1 cellular context compared by ENCODE assay signal in the genomic region with DNA sequence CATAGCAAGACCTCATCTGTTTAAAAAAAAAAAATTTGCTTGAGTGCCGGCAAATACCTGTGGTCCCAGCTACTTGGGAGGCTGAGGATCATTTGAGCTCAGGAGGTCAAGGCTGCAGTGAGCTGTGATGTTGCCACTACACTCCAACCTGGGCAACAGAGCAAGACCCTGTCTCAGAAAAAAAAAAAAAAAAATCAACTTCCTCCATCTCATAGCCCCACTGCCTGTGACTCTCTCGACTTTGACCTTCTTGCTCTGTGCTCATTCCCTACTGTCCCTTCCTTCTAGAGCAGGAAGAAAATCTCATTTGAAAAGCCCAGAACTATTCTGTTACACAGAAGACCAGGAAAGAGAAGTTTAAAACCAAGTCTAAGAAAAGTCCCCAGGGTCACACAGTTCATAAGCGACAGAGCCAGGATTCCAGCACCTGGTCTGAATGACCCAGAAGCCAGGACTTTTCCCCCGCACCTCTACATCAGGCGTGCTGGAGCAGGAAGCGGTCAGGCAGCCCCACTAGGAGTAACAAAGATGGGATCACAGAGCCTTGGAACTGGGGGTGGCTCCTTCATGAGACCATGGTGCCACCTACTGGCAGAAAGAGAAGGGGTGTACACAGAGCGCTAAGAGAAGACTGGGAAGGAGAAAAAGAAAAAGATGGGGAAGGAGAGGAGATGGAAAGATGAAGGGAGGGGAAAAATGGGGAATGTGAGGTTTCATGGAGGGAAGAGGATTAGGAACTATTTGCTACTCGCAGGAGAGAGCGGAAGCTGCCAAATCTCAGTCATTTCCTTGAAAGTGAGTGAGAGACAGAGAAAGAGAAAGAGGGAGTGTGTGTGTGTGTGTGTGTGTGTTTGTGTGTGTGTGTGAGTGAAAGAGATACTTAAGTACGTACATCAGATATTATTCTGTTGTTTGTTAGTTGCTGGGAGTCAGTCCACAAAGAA.
TF ChIP-seq lines count a peak whose summit lies in the region.

No MANE protein-coding gene starts in this region.

TF ChIP-seq in HepG2, 621 proteins besides CTCF, POLR2A, EP300 and RAD21 (continues in another document):
- TF ChIP-seq MATR3 (CRISPR knock-in tag; IDR thresholded peaks at IDR 0.05), result no peak
- peak; percentile 37; the same call in 1 of the 2 replicates for TF ChIP-seq ELF1 (CRISPR knock-in tag; IDR thresholded peaks at IDR 0.05)
- TF ChIP-seq ZNF761 (CRISPR knock-in tag; conservative IDR thresholded peaks at IDR 0.05), result 0 out of 2 replicates have a peak, but pooled peaks have one; percentile 49
- peak; percentile 22; the same call in 1 of the 2 replicates for TF ChIP-seq MAZ (IDR thresholded peaks at IDR 0.05; ENCODE audit: borderline replicate concordance, low read depth, low read length)
- peak; percentile 35; the same call in 1 of the 2 replicates for TF ChIP-seq MAZ (CRISPR knock-in tag; IDR thresholded peaks at IDR 0.05; ENCODE audit: low read depth)
- no peak for TF ChIP-seq NONO (IDR thresholded peaks at IDR 0.05)
- TF ChIP-seq NONO (CRISPR knock-in tag; conservative IDR thresholded peaks at IDR 0.05), result 0 out of 2 replicates have a peak, but pooled peaks have one; percentile 28
- TF ChIP-seq HDAC1 (CRISPR knock-in tag; IDR thresholded peaks at IDR 0.05), result 0 out of 2 replicates have a peak, but pooled peaks have one; percentile 19
- TF ChIP-seq TMF1 (CRISPR knock-in tag; IDR thresholded peaks at IDR 0.05; ENCODE audit: low read depth), result no peak
- peak; percentile 71; the same call in 1 of the 2 replicates for TF ChIP-seq ZNF543 (CRISPR knock-in tag; IDR thresholded peaks at IDR 0.05)
- 0 out of 2 replicates have a peak, but pooled peaks have one; percentile 55 for TF ChIP-seq ZNF556 (CRISPR knock-in tag; IDR thresholded peaks at IDR 0.05; ENCODE audit: borderline replicate concordance)
- no peak for TF ChIP-seq NR2F6 (IDR thresholded peaks at IDR 0.05)
- 0 out of 2 replicates have a peak, but pooled peaks have one; percentile 15 for TF ChIP-seq NR2F6 (CRISPR knock-in tag; IDR thresholded peaks at IDR 0.05)
- TF ChIP-seq HINFP (CRISPR knock-in tag; IDR thresholded peaks at IDR 0.05; ENCODE audit: low read depth), result 0 out of 2 replicates have a peak, but pooled peaks have one; percentile 6
- no peak for TF ChIP-seq REXO4 (CRISPR knock-in tag; IDR thresholded peaks at IDR 0.05; ENCODE audit: borderline replicate concordance)
- TF ChIP-seq ZFX (CRISPR knock-in tag; IDR thresholded peaks at IDR 0.05; ENCODE audit: low read depth), result peak; percentile 28; the same call in 1 of the 2 replicates
- 0 out of 2 replicates have a peak, but pooled peaks have one; percentile 43 for TF ChIP-seq ZNF343 (CRISPR knock-in tag; IDR thresholded peaks at IDR 0.05)
- peak; percentile 31 to 32; a peak in 2 of 4 replicates for TF ChIP-seq HMGXB4 (CRISPR knock-in tag; IDR thresholded peaks at IDR 0.05; ENCODE audit: borderline replicate concordance in 1 of 2, low read depth in 1 of 2)
- TF ChIP-seq PHF21A (CRISPR knock-in tag; IDR thresholded peaks at IDR 0.05), result no peak
- peak; percentile 93 for TF ChIP-seq PCBP2 (optimal IDR thresholded peaks at IDR 0.05; ENCODE audit: low read depth, low read length, poor library complexity, severe bottlenecking)
- TF ChIP-seq CREB1 (IDR thresholded peaks at IDR 0.05), result no peak
- peak; percentile 48 for TF ChIP-seq CREB1 (CRISPR knock-in tag; IDR thresholded peaks at IDR 0.05)
- peak; percentile 77; the same call in 1 of the 2 replicates for TF ChIP-seq ZNF205 (CRISPR knock-in tag; IDR thresholded peaks at IDR 0.05)
- no peak for TF ChIP-seq HIVEP1 (CRISPR knock-in tag; IDR thresholded peaks at IDR 0.05)
- TF ChIP-seq ZSCAN29 (CRISPR knock-in tag; conservative IDR thresholded peaks at IDR 0.05), result peak; percentile 58; the same call in 1 of the 2 replicates
- TF ChIP-seq RARG (CRISPR knock-in tag; IDR thresholded peaks at IDR 0.05; ENCODE audit: low read depth), result no peak
- peak; percentile 50 for TF ChIP-seq CCAR2 (optimal IDR thresholded peaks at IDR 0.05; ENCODE audit: low read depth, low read length)
- TF ChIP-seq STAG1 (CRISPR knock-in tag; IDR thresholded peaks at IDR 0.05), result peak; percentile 95
- TF ChIP-seq PAX8 (CRISPR knock-in tag; IDR thresholded peaks at IDR 0.05; ENCODE audit: borderline replicate concordance), result 0 out of 2 replicates have a peak, but pooled peaks have one; percentile 48
- peak; percentile 85 for TF ChIP-seq ZNF121 (CRISPR knock-in tag; IDR thresholded peaks at IDR 0.05)
- TF ChIP-seq ZNF12 (CRISPR knock-in tag; IDR thresholded peaks at IDR 0.05), result 0 out of 2 replicates have a peak, but pooled peaks have one; percentile 3
- TF ChIP-seq ZNF34 (CRISPR knock-in tag; IDR thresholded peaks at IDR 0.05; ENCODE audit: borderline replicate concordance), result 0 out of 2 replicates have a peak, but pooled peaks have one; percentile 64
- TF ChIP-seq ELF3 (CRISPR knock-in tag; IDR thresholded peaks at IDR 0.05), result peak; percentile 40; the same call in 1 of the 2 replicates
- TF ChIP-seq ARNT (IDR thresholded peaks at IDR 0.05), result 0 out of 2 replicates have a peak, but pooled peaks have one; percentile 11
- TF ChIP-seq ZKSCAN1 (IDR thresholded peaks at IDR 0.05; ENCODE audit: low read length), result peak; percentile 47; the same call in 1 of the 2 replicates
- no peak for TF ChIP-seq ZBTB21 (CRISPR knock-in tag; IDR thresholded peaks at IDR 0.05)
- 0 out of 2 replicates have a peak, but pooled peaks have one; percentile 38 for TF ChIP-seq JUNB (CRISPR knock-in tag; IDR thresholded peaks at IDR 0.05; ENCODE audit: borderline replicate concordance)
- TF ChIP-seq JUN (CRISPR knock-in tag; IDR thresholded peaks at IDR 0.05), result peak; percentile 38; the same call in 1 of the 2 replicates
- TF ChIP-seq ZNF251 (CRISPR knock-in tag; IDR thresholded peaks at IDR 0.05), result no peak
- no peak for TF ChIP-seq FOXA1 (IDR thresholded peaks at IDR 0.05)
- peak; percentile 86 for TF ChIP-seq FOXA1 (CRISPR knock-in tag; IDR thresholded peaks at IDR 0.05)
- peak; percentile 29 for TF ChIP-seq TEAD3 (CRISPR knock-in tag; optimal IDR thresholded peaks at IDR 0.05; ENCODE audit: borderline replicate concordance)
- TF ChIP-seq HNRNPK (IDR thresholded peaks at IDR 0.05; ENCODE audit: low read depth, low read length, poor library complexity, severe bottlenecking), result peak; percentile 43
- TF ChIP-seq ZBTB7B (CRISPR knock-in tag; IDR thresholded peaks at IDR 0.05), result no peak
- TF ChIP-seq, protein P1, sequence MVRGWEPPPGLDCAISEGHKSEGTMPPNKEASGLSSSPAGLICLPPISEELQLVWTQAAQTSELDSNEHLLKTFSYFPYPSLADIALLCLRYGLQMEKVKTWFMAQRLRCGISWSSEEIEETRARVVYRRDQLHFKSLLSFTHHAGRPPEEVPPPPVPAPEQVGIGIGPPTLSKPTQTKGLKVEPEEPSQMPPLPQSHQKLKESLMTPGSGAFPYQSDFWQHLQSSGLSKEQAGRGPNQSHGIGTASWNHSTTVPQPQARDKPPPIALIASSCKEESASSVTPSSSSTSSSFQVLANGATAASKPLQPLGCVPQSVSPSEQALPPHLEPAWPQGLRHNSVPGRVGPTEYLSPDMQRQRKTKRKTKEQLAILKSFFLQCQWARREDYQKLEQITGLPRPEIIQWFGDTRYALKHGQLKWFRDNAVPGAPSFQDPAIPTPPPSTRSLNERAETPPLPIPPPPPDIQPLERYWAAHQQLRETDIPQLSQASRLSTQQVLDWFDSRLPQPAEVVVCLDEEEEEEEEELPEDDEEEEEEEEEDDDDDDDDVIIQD (CRISPR knock-in tag; IDR thresholded peaks at IDR 0.05; ENCODE audit: low read depth), result peak; percentile 21; the same call in 1 of the 2 replicates
- TF ChIP-seq, protein P2, sequence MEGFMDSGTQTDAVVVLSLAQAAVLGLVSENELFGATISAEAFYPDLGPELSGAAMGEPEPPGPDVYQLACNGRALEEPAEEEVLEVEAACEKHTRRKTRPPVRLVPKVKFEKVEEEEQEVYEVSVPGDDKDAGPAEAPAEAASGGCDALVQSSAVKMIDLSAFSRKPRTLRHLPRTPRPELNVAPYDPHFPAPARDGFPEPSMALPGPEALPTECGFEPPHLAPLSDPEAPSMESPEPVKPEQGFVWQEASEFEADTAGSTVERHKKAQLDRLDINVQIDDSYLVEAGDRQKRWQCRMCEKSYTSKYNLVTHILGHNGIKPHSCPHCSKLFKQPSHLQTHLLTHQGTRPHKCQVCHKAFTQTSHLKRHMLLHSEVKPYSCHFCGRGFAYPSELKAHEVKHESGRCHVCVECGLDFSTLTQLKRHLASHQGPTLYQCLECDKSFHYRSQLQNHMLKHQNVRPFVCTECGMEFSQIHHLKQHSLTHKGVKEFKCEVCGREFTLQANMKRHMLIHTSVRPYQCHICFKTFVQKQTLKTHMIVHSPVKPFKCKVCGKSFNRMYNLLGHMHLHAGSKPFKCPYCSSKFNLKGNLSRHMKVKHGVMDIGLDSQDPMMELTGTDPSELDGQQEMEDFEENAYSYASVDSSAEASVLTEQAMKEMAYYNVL (CRISPR knock-in tag; IDR thresholded peaks at IDR 0.05; ENCODE audit: borderline replicate concordance), result peak; percentile 52; the same call in 1 of the 2 replicates
- TF ChIP-seq XRCC5 (optimal IDR thresholded peaks at IDR 0.05; ENCODE audit: low read length), result peak; percentile 36
- peak; percentile 30; the same call in 1 of the 2 replicates for TF ChIP-seq RXRB (CRISPR knock-in tag; IDR thresholded peaks at IDR 0.05; ENCODE audit: borderline replicate concordance)
- TF ChIP-seq MYNN (CRISPR knock-in tag; IDR thresholded peaks at IDR 0.05; ENCODE audit: low read depth), result peak; percentile 79; the same call in 1 of the 2 replicates
- peak; percentile 24; the same call in 1 of the 2 replicates for TF ChIP-seq SALL1 (CRISPR knock-in tag; IDR thresholded peaks at IDR 0.05)
- TF ChIP-seq ZZZ3 (CRISPR knock-in tag; IDR thresholded peaks at IDR 0.05; ENCODE audit: borderline replicate concordance), result 0 out of 2 replicates have a peak, but pooled peaks have one; percentile 21
- no peak for TF ChIP-seq ZNF275 (CRISPR knock-in tag; IDR thresholded peaks at IDR 0.05; ENCODE audit: borderline replicate concordance)
- no peak for TF ChIP-seq SP1 (IDR thresholded peaks at IDR 0.05)
- no peak for TF ChIP-seq SP1 (CRISPR knock-in tag; IDR thresholded peaks at IDR 0.05)
- TF ChIP-seq FOXA3 (CRISPR knock-in tag; IDR thresholded peaks at IDR 0.05), result peak; percentile 81
- TF ChIP-seq, protein P3, sequence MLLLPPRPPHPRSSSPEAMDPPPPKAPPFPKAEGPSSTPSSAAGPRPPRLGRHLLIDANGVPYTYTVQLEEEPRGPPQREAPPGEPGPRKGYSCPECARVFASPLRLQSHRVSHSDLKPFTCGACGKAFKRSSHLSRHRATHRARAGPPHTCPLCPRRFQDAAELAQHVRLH (CRISPR knock-in tag; IDR thresholded peaks at IDR 0.05; ENCODE audit: borderline replicate concordance, low read depth), result peak; percentile 31; the same call in 1 of the 2 replicates
- TF ChIP-seq, protein P4, sequence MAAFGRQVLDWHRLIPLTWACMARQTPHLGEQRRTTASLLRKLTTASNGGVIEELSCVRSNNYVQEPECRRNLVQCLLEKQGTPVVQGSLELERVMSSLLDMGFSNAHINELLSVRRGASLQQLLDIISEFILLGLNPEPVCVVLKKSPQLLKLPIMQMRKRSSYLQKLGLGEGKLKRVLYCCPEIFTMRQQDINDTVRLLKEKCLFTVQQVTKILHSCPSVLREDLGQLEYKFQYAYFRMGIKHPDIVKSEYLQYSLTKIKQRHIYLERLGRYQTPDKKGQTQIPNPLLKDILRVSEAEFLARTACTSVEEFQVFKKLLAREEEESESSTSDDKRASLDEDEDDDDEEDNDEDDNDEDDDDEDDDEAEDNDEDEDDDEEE (CRISPR knock-in tag; IDR thresholded peaks at IDR 0.05), result peak; percentile 77; the same call in 1 of the 2 replicates
- TF ChIP-seq SMC3 (IDR thresholded peaks at IDR 0.05; ENCODE audit: low read length), result peak; percentile 92
